1 cellular context compared by ENCODE assay signal in genomic region chr1:182035097-182035770, GRCh38.
TF ChIP-seq lines count a peak whose summit lies in the region.

No MANE protein-coding gene starts in this region.

TF ChIP-seq in K562, 482 proteins besides CTCF, POLR2A, EP300 and RAD21 (continued from another document):
- TF ChIP-seq ZFP36 (IDR thresholded peaks at IDR 0.05; ENCODE audit: low read depth, low read length, partially characterized antibody) (no peak), ZNF224 (CRISPR knock-in tag; IDR thresholded peaks at IDR 0.05) (no peak), PHF8 (IDR thresholded peaks at IDR 0.05; ENCODE audit: borderline replicate concordance, low read length) (no peak)
